8 cellular contexts compared by ENCODE assay signal in the genomic region with DNA sequence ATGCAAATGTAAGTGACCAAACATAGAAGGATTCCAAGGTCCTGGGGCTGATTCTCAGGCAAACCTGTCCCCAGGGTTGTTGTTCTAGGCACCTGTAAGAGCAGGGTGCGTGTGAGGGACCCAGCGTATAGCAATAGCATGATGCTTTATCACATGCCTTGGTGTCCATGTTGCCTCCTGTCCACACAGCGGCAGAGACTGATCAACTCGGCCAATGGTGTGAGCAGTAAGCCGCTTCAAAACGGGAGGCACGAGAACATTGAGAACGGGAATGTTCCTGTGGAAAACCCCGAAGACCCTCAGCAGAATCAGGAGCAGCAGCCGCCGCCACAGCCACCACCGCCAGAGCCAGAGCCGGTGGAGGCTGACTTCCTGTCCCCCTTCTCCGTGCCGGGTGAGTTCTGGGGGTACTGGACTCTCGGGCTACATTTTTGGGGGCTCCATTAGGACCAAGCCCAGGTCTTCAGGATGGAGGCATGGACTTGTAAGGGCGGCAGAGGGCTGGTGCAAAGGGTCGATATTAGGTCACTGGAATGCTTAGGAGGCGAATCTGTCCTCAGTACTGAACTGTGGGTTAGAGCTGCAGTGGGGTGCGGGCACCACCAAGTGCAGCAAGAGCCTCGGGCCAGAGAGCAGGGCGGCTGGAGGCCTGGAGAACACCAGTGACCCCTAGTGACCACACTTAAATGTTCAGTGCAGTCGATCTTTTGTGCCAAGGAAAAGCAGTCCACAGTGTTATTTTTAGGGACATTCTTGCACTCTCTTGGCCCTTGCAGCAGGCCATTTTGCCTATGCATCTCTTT. TPM values are rescaled to one million over a fixed set of nuclear protein-coding genes. Genes with fewer than 3 reads are reported as not detected.
DNase-seq lines count a peak whose midpoint lies in the region; ATAC-seq and TF ChIP-seq lines count a peak whose summit lies in the region.

No MANE protein-coding gene starts in this region.

- H3K4me1 ChIP-seq in OCI-LY3 (ENCODE audit: low read length) (peaks cover 26% of the 10 kb centered on the region), left lung (peaks cover 0 to 37% of the 10 kb centered on the region in 2 donors), vagina (no peaks in the 10 kb centered on the region)

- TF ChIP-seq CTCF in OCI-LY3 (IDR thresholded peaks at IDR 0.05; ENCODE audit: low read depth, low read length) (peak; percentile 98), left lung (IDR thresholded peaks at IDR 0.05) (peak; percentile 66 to 75), vagina (IDR thresholded peaks at IDR 0.05) (peak in 2 of 3 experiments; percentile 36 to 67)

- peak overlapping the region; percentile 72 for H3K9ac ChIP-seq in OCI-LY3 (ENCODE audit: low read length)

- H3K27me3 ChIP-seq in OCI-LY3 (ENCODE audit: low read depth, low read length): no peaks in the 10 kb centered on the region
- no peaks in the 10 kb centered on the region for H3K27me3 ChIP-seq in left lung
- H3K27me3 ChIP-seq in vagina: no peaks in the 10 kb centered on the region

- 0 out of 2 replicates have a peak, but pooled peaks cover 4% of the 10 kb centered on the region for H3K9me3 ChIP-seq in OCI-LY3 (ENCODE audit: insufficient read depth, low read length)
- H3K9me3 ChIP-seq in left lung: no peaks in the 10 kb centered on the region
- H3K9me3 ChIP-seq in vagina: no peaks in the 10 kb centered on the region

- H3K36me3 ChIP-seq in OCI-LY3 (replicated peaks; ENCODE audit: low read depth, low read length) (no peaks in the 10 kb centered on the region), left lung (no peaks in the 10 kb centered on the region), vagina (no peaks in the 10 kb centered on the region)

- DNase-seq in DMS114 treated with DMSO at 0.1 percent for 48 hours (lab: John Stamatoyannopoulos, UW; ENCODE audit: unreplicated experiment) (peak; percentile 30), H4 (ENCODE audit: low spot score) (peak; percentile 58), cerebellum (ENCODE audit: low spot score) (peak; percentile 52), left lung (peak; percentile 74 to 90), vagina (ENCODE audit: extremely low spot score in 2 of 2) (peak in 1 of 2 donors; percentile 82)
- DNase-seq in stimulated activated CD4-positive, alpha-beta T cell treated with anti-CD3 and anti-CD28 coated beads, Interleukin-4, amount 100 ng/mL, for 4 hours: no peak
- no peak for DNase-seq in effector CD4-positive, alpha-beta T cell

- H2AFZ ChIP-seq in OCI-LY3 (ENCODE audit: low read depth, low read length): peak overlapping the region; percentile 98

- ATAC-seq in left lung: peak; percentile 93

- H3K4me3 ChIP-seq in OCI-LY3 (ENCODE audit: low read length) (peak overlapping the region; percentile 75), left lung (no peak overlapping the region), vagina (no peak overlapping the region)

- no peaks in the 10 kb centered on the region for H4K20me1 ChIP-seq in OCI-LY3 (ENCODE audit: insufficient read depth, low read length)

- peak overlapping the region; percentile 51 for H3K27ac ChIP-seq in OCI-LY3 (ENCODE audit: low read length)
- H3K27ac ChIP-seq in left lung: peak overlapping the region in 1 of 2 donors; percentile 54
- H3K27ac ChIP-seq in vagina: no peak overlapping the region

- peak overlapping the region; percentile 90 for H3K4me2 ChIP-seq in OCI-LY3 (ENCODE audit: low read length)

- intact Hi-C loops in left lung (cut with DNase I) (loop anchor here in 1 of 2 donors (5.0 kb wide), 1 partner anchor 319 kb away; no protein-coding TSS in a partner anchor), vagina (cut with DNase I) (no loop called here)

- no peaks in the 10 kb centered on the region for H3K79me2 ChIP-seq in OCI-LY3 (ENCODE audit: low read length)

- no peak for TF ChIP-seq POLR2A in vagina (IDR thresholded peaks at IDR 0.05)

RNA-seq across cellular contexts. Expression of a gene that starts 57.2 kb away (rescaled TPM):
- 1.2 and 1.7 TPM in 2 replicates for total RNA-seq in H4 (2014; rRNA removed; shearing (Covaris generic))
- total RNA-seq in cerebellum (1.5 TPM), left lung (10 to 100 TPM; 25.7 to 54.8 TPM), vagina (22.6 TPM)

Comparison
In these comparisons a context has a peak if more than half of its experiments do, and no peak if none do; other contexts are left out.
1. DNase-seq: peak in DMS114 treated with DMSO at 0.1 percent for 48 hours (single experiment), H4 (single experiment), cerebellum (single experiment) and left lung (2 of 2); none in stimulated activated CD4-positive, alpha-beta T cell treated with anti-CD3 and anti-CD28 coated beads, Interleukin-4, amount 100 ng/mL, for 4 hours (0 of 2) and effector CD4-positive, alpha-beta T cell (single experiment).
2. Peak in every context shown above with its lines, with median percentiles within 50 percentile points of each other: CTCF ChIP-seq.